1 cellular context compared by ENCODE assay signal in genomic region chr2:101113441-101114267, GRCh38.
TF ChIP-seq lines count a peak whose summit lies in the region.

No MANE protein-coding gene starts in this region.

TF ChIP-seq in A549, 52 proteins besides CTCF, POLR2A, EP300 and RAD21 (continued from another document):
- TF ChIP-seq FOSL2 (IDR thresholded peaks at IDR 0.05) (peak; percentile 93), FOSL2 (CRISPR knock-in tag; IDR thresholded peaks at IDR 0.05) (peak; percentile 95)
